In the genomic region with DNA sequence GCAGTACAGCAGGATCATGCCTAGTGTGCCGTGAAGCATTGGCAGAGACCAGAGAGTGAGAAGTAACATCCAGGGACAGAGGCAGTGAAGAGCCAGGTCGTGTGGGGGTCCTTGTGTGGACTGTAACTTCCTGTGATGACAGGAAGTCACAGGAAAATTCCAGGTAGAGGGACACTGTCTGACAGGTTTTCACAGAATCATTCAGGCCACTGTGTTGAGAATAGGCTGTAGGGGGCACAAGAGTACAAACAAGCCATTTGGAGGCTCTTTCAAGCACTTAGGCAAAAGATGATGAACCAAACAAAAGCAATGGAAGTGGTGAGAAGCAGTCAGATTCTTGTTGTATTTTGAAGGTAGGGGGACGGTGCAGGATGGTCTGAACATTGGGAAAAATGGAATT, we compare ENCODE assay signal across 8 cellular contexts. TPM values are rescaled to one million over a fixed set of nuclear protein-coding genes. Genes with fewer than 3 reads are reported as not detected.
DNase-seq lines count a peak whose midpoint lies in the region; ATAC-seq, FAIRE-seq and TF ChIP-seq lines count a peak whose summit lies in the region.

No MANE protein-coding gene starts in this region.

- H3K27ac ChIP-seq in astrocyte (ENCODE audit: low read depth, low read length): no peak overlapping the region
- H3K27ac ChIP-seq in thoracic aorta: no peak overlapping the region

- H3K4me1 ChIP-seq in astrocyte (ENCODE audit: insufficient read depth, low read length): no peaks in the 10 kb centered on the region
- no peaks in the 10 kb centered on the region for H3K4me1 ChIP-seq in thoracic aorta (ENCODE audit: control insufficient read depth in 1 of 2, low read depth in 2 of 2)

- H3K27ac Mint-ChIP-seq in HFFc6 (no peak overlapping the region), astrocyte (ENCODE audit: unreplicated experiment) (no peak overlapping the region)

- no peaks in the 10 kb centered on the region for H3K27me3 ChIP-seq in astrocyte (ENCODE audit: insufficient read depth, low read length)
- H3K27me3 ChIP-seq in thoracic aorta (replicated peaks; ENCODE audit: insufficient read depth): no peaks in the 10 kb centered on the region

- H3K9me3 ChIP-seq in astrocyte (ENCODE audit: insufficient read depth, low read depth, low read length) (no peaks in the 10 kb centered on the region), thoracic aorta (no peaks in the 10 kb centered on the region)

- DNase-seq in COR-L47 (lab: John Stamatoyannopoulos, UW) (peak; percentile 58), HFFc6 (peak; percentile 30), astrocyte (ENCODE audit: low read depth) (peak; percentile 1), inferior parietal cortex (ENCODE audit: extremely low spot score) (peak; percentile 41), thoracic aorta (ENCODE audit: low spot score) (no peak)
- DNase-seq in activated naive CD4-positive, alpha-beta T cell treated with Interleukin-2 at 50 U/mL for 16 hours: no peak

- H3K79me2 ChIP-seq in astrocyte (ENCODE audit: insufficient read depth, low read length): no peaks in the 10 kb centered on the region

- FAIRE-seq in astrocyte (lab: Jason Lieb, UNC): no peak

- H3K4me3 Mint-ChIP-seq in HFFc6: no peak overlapping the region
- H3K4me3 Mint-ChIP-seq in astrocyte (ENCODE audit: unreplicated experiment): no peak overlapping the region

- H3K9ac ChIP-seq in astrocyte (ENCODE audit: low read length): no peak overlapping the region

- H3K4me2 ChIP-seq in astrocyte (ENCODE audit: low read length): no peak overlapping the region

- H3K36me3 Mint-ChIP-seq in HFFc6 (ENCODE audit: low read depth): no peaks in the 10 kb centered on the region
- no peaks in the 10 kb centered on the region for H3K36me3 Mint-ChIP-seq in astrocyte (ENCODE audit: low read depth, unreplicated experiment)

- H2AFZ ChIP-seq in astrocyte (ENCODE audit: low read depth, low read length): peak overlapping the region; percentile 38

- H3K27me3 Mint-ChIP-seq in HFFc6 (ENCODE audit: insufficient read depth): no peaks in the 10 kb centered on the region
- no peaks in the 10 kb centered on the region for H3K27me3 Mint-ChIP-seq in astrocyte (ENCODE audit: low read depth, unreplicated experiment)

- peak; percentile 62 for TF ChIP-seq CTCF in HFFc6 (IDR thresholded peaks at IDR 0.05)
- TF ChIP-seq CTCF in astrocyte (IDR thresholded peaks at IDR 0.05; ENCODE audit: insufficient read depth, low read depth, low read length): peak; percentile 15
- peak; percentile 30 for TF ChIP-seq CTCF in thoracic aorta (IDR thresholded peaks at IDR 0.05)

- H3K4me1 Mint-ChIP-seq in HFFc6 (ENCODE audit: low read depth) (no peaks in the 10 kb centered on the region), astrocyte (ENCODE audit: low read depth, unreplicated experiment) (no peaks in the 10 kb centered on the region)

- H3K9me3 Mint-ChIP-seq in HFFc6 (no peaks in the 10 kb centered on the region), astrocyte (ENCODE audit: unreplicated experiment) (no peaks in the 10 kb centered on the region)

- no peaks in the 10 kb centered on the region for H4K20me1 ChIP-seq in astrocyte (ENCODE audit: insufficient read depth, low read length)

- H3K4me3 ChIP-seq in astrocyte (ENCODE audit: insufficient read depth, low read depth, low read length) (no peak overlapping the region), thoracic aorta (no peak overlapping the region)

- no peak for ATAC-seq in thoracic aorta (ENCODE audit: insufficient number of reproducible peaks, low FRiP score, low read depth)
- ATAC-seq in GM18511 (IDR thresholded peaks at IDR 0.05; ENCODE audit: unreplicated experiment): no peak
- no peak for ATAC-seq in HG02610 (IDR thresholded peaks at IDR 0.05; ENCODE audit: unreplicated experiment)

- H3K36me3 ChIP-seq in astrocyte (ENCODE audit: insufficient read depth, low read length) (peaks cover 3% of the 10 kb centered on the region), thoracic aorta (no peaks in the 10 kb centered on the region)

RNA-seq across cellular contexts. Expression of gene N4BP2L1, which starts 46.4 kb away (rescaled TPM):
- total RNA-seq in HFFc6 (2021; fragmentation: NEBNext Ultra II Directional; extraction: Animal tissue kit (Norgen Biotek cat#: 25700)): under 1 TPM; 0.08 to 0.60 (median 0.33) TPM
- total RNA-seq in astrocyte (1.9 and 2.2 TPM in 2 replicates), thoracic aorta (10 to 100 TPM; 17.1 to 31.7 TPM)

Comparison
In these comparisons a context has a peak if more than half of its experiments do, and no peak if none do; other contexts are left out.
1. DNase-seq: peak in COR-L47 (single experiment), HFFc6 (single experiment), astrocyte (single experiment) and inferior parietal cortex (single experiment); none in thoracic aorta (single experiment) and activated naive CD4-positive, alpha-beta T cell treated with Interleukin-2 at 50 U/mL for 16 hours (single experiment).
2. Peak in every context shown above with its lines, with median percentiles within 50 percentile points of each other: CTCF ChIP-seq.